11 cellular contexts compared by ENCODE assay signal in genomic region chr18:23337599-23338444, GRCh38.
DNase-seq lines count a peak whose midpoint lies in the region; ATAC-seq, FAIRE-seq and TF ChIP-seq lines count a peak whose summit lies in the region.
"Had no signal": no experiment of that assay in that cellular context is flagged by ENCODE, and none has a peak within 500 bp of the region (broad histone marks: within the 10 kb centered on the region; RNA-seq: fewer than 3 reads in every experiment).

No MANE protein-coding gene starts in this region.

- no peaks in the 10 kb centered on the region for H3K9me3 Mint-ChIP-seq in natural killer cell treated with Interleukin-12 subunit alpha and Interleukin-12 subunit beta and Interleukin-15 and Interleukin-18, amount 100 ng/mL, for 72 hours
- H3K9me3 Mint-ChIP-seq: central memory CD8-positive, alpha-beta T cell had no signal

- in situ Hi-C loops in HepG2 (cut with HindIII; ENCODE audit: extremely low pct_ligation_motif_present, low pct_unique_long_range_greater_than_20kb), result no loop called here

- ATAC-seq in HepG2 (no peak; the same call in 2 of the 3 replicates), right lobe of liver (no peak), HG03432 (IDR thresholded peaks at IDR 0.05; ENCODE audit: unreplicated experiment) (no peak), right cardiac atrium (no peak)
- ATAC-seq in natural killer cell treated with Interleukin-12 subunit alpha and Interleukin-12 subunit beta and Interleukin-15 and Interleukin-18, amount 100 ng/mL, for 72 hours, result no peak
- ATAC-seq: heart left ventricle had no signal

- FAIRE-seq in HepG2 (lab: Jason Lieb, UNC), result no peak

- 94% methylated on average over 3 of the region's 3 CpGs for WGBS in HepG2 (ENCODE audit: low lambda C conversion rate)
- 85% methylated on average over 3 of the region's 3 CpGs for WGBS in right lobe of liver (ENCODE audit: insufficient coverage, low coverage, low lambda C conversion rate, missing lambda C conversion rate)
- WGBS in right cardiac atrium, result 87% methylated on average over 3 of the region's 3 CpGs

- H3K4me3 ChIP-seq in HepG2 (replicated peaks in 1 of 3; ENCODE audit: insufficient read depth in 1 of 3, low read depth in 2 of 3, low read length in 3 of 3) (no peak overlapping the region), right lobe of liver (no peak overlapping the region), epithelial cell of esophagus (ENCODE audit: low read length) (no peak overlapping the region), right cardiac atrium (ENCODE audit: low read length) (no peak overlapping the region)
- H3K4me3 ChIP-seq: heart left ventricle had no signal

- DNase-seq in HepG2 (ENCODE audit: low spot score) (peak; percentile 29), right lobe of liver (no peak), NCI-H446 treated with DMSO at 0.1 percent for 48 hours (lab: John Stamatoyannopoulos, UW) (peak; percentile 35), epithelial cell of esophagus (ENCODE audit: low read depth) (peak; percentile 7), right cardiac atrium (no peak), RWPE1 (ENCODE audit: low spot score) (no peak)
- no peak for DNase-seq in natural killer cell treated with Interleukin-12 subunit alpha and Interleukin-12 subunit beta and Interleukin-15 and Interleukin-18, amount 100 ng/mL, for 72 hours (ENCODE audit: low spot score)
- DNase-seq: heart left ventricle had no signal

- no peak overlapping the region for H3K4me2 ChIP-seq in HepG2 (ENCODE audit: low read depth, low read length)

- TF ChIP-seq EP300 in HepG2 (IDR thresholded peaks at IDR 0.05; ENCODE audit: low read depth in 2 of 2, low read length in 2 of 2) (no peak), HepG2 (CRISPR knock-in tag; IDR thresholded peaks at IDR 0.05; ENCODE audit: borderline replicate concordance) (no peak)

- H3K9me3 ChIP-seq in HepG2 (ENCODE audit: low read length) (no peaks in the 10 kb centered on the region), right lobe of liver (no peaks in the 10 kb centered on the region), right cardiac atrium (ENCODE audit: control insufficient read depth, low read length) (no peaks in the 10 kb centered on the region)
- H3K9me3 ChIP-seq: heart left ventricle had no signal

- H3K27me3 ChIP-seq in HepG2 (ENCODE audit: control insufficient read depth in 1 of 2, insufficient read depth in 2 of 2, low read length in 2 of 2), result no peaks in the 10 kb centered on the region; a peak in 1 of 5 replicates
- no peaks in the 10 kb centered on the region for H3K27me3 ChIP-seq in right lobe of liver
- no peaks in the 10 kb centered on the region for H3K27me3 ChIP-seq in right cardiac atrium (ENCODE audit: control insufficient read depth, insufficient read depth)
- H3K27me3 ChIP-seq: heart left ventricle had no signal

- no peak for TF ChIP-seq POLR2A in HepG2 (IDR thresholded peaks at IDR 0.05; ENCODE audit: insufficient read depth in 1 of 2, low read depth in 2 of 2, low read length in 2 of 2)
- no peak for TF ChIP-seq POLR2A in right lobe of liver (IDR thresholded peaks at IDR 0.05)

- no peaks in the 10 kb centered on the region for H3K4me1 ChIP-seq in HepG2 (ENCODE audit: insufficient read depth, low read length)
- H3K4me1 ChIP-seq in right lobe of liver, result no peaks in the 10 kb centered on the region
- H3K4me1 ChIP-seq in right cardiac atrium (ENCODE audit: control insufficient read depth, insufficient read depth, low read length), result peaks cover 3% of the 10 kb centered on the region

- no peaks in the 10 kb centered on the region for H3K36me3 Mint-ChIP-seq in natural killer cell treated with Interleukin-12 subunit alpha and Interleukin-12 subunit beta and Interleukin-15 and Interleukin-18, amount 100 ng/mL, for 72 hours

- H3K27ac ChIP-seq in HepG2 (ENCODE audit: extremely low read length, insufficient read depth, low read length), result no peak overlapping the region
- no peak overlapping the region for H3K27ac ChIP-seq in right lobe of liver
- H3K27ac ChIP-seq in right cardiac atrium (ENCODE audit: low read length), result no peak overlapping the region
- H3K27ac ChIP-seq in RWPE1, result no peak overlapping the region
- H3K27ac ChIP-seq: C4-2B, heart left ventricle had no signal

- no peaks in the 10 kb centered on the region for H3K79me2 ChIP-seq in HepG2 (ENCODE audit: insufficient read depth, low read length)

- no peak overlapping the region for H2AFZ ChIP-seq in HepG2 (ENCODE audit: low read length)

- intact Hi-C loops in HepG2 (cut with micrococcal nuclease; ENCODE audit: unreplicated experiment), result no loop called here
- intact Hi-C loops in right lobe of liver (cut with DNase I), result no loop called here
- intact Hi-C loops in right cardiac atrium (cut with DNase I), result no loop called here

- H3K9ac ChIP-seq in HepG2 (ENCODE audit: insufficient read depth, low read depth, low read length), result no peak overlapping the region

- TF ChIP-seq CTCF in HepG2 (CRISPR knock-in tag; IDR thresholded peaks at IDR 0.05) (peak; percentile 13; the same call in 1 of the 2 replicates), right lobe of liver (IDR thresholded peaks at IDR 0.05) (no peak), epithelial cell of esophagus (IDR thresholded peaks at IDR 0.05; ENCODE audit: insufficient read depth, low read depth, low read length, missing control alignments) (no peak), RWPE1 (conservative IDR thresholded peaks at IDR 0.05; ENCODE audit: low read depth) (no peak)

- H3K27me3 Mint-ChIP-seq in natural killer cell treated with Interleukin-12 subunit alpha and Interleukin-12 subunit beta and Interleukin-15 and Interleukin-18, amount 100 ng/mL, for 72 hours, result no peaks in the 10 kb centered on the region
- H3K27me3 Mint-ChIP-seq: central memory CD8-positive, alpha-beta T cell had no signal

- H3K4me3 Mint-ChIP-seq in natural killer cell treated with Interleukin-12 subunit alpha and Interleukin-12 subunit beta and Interleukin-15 and Interleukin-18, amount 100 ng/mL, for 72 hours, result no peak overlapping the region
- H3K4me3 Mint-ChIP-seq: central memory CD8-positive, alpha-beta T cell had no signal

- no peak overlapping the region for H3K27ac Mint-ChIP-seq in natural killer cell treated with Interleukin-12 subunit alpha and Interleukin-12 subunit beta and Interleukin-15 and Interleukin-18, amount 100 ng/mL, for 72 hours

- TF ChIP-seq RAD21 in HepG2 (CRISPR knock-in tag; IDR thresholded peaks at IDR 0.05), result no peak

- H3K36me3 ChIP-seq in HepG2 (replicated peaks in 1 of 2; ENCODE audit: control insufficient read depth in 1 of 2, insufficient read depth in 2 of 2, low read length in 2 of 2) (no peaks in the 10 kb centered on the region), right lobe of liver (no peaks in the 10 kb centered on the region)
- H3K36me3 ChIP-seq: heart left ventricle had no signal

- H3K4me1 Mint-ChIP-seq in natural killer cell treated with Interleukin-12 subunit alpha and Interleukin-12 subunit beta and Interleukin-15 and Interleukin-18, amount 100 ng/mL, for 72 hours (ENCODE audit: low read depth in 2 of 2), result no peaks in the 10 kb centered on the region
- H3K4me1 Mint-ChIP-seq: central memory CD8-positive, alpha-beta T cell had no signal

- POLR2A ChIA-PET in HepG2 (lab: Yijun Ruan, JAX) (no interaction called here), RWPE1 (lab: Yijun Ruan, JAX; ENCODE audit: low non-redundant PET) (no interaction called here)

- CTCF ChIA-PET in HepG2 (lab: Yijun Ruan, JAX; ENCODE audit: low intra/inter-chr PET ratio, low total read pairs) (no interaction called here), RWPE1 (lab: Yijun Ruan, JAX) (no interaction called here)

- no peaks in the 10 kb centered on the region for H4K20me1 ChIP-seq in HepG2 (ENCODE audit: insufficient read depth, low read length)

- no TSS peak for BruUV-seq in HepG2 (replicated peaks; lab: Mats Ljungman, UMichigan)

TF ChIP-seq in HepG2, 621 proteins besides CTCF, POLR2A, EP300 and RAD21:
- TF ChIP-seq ZNF670 (CRISPR knock-in tag; IDR thresholded peaks at IDR 0.05; ENCODE audit: borderline replicate concordance), result no peak
- TF ChIP-seq CSRNP1 (CRISPR knock-in tag; IDR thresholded peaks at IDR 0.05), result no peak
- no peak for TF ChIP-seq ZNF430 (CRISPR knock-in tag; IDR thresholded peaks at IDR 0.05)
- no peak for TF ChIP-seq ARID3A (IDR thresholded peaks at IDR 0.05; ENCODE audit: low read depth, low read length)
- no peak for TF ChIP-seq HMG20B (CRISPR knock-in tag; conservative IDR thresholded peaks at IDR 0.05)
TF ChIP-seq in HepG2: peak in this region for 0.

Comparison
In these comparisons a context has a peak if more than half of its experiments do, and no peak if none do; other contexts are left out.
1. DNase-seq: peak in HepG2 (single experiment), NCI-H446 treated with DMSO at 0.1 percent for 48 hours (single experiment) and epithelial cell of esophagus (single experiment); none in right lobe of liver (0 of 3), natural killer cell treated with Interleukin-12 subunit alpha and Interleukin-12 subunit beta and Interleukin-15 and Interleukin-18, amount 100 ng/mL, for 72 hours (single experiment), right cardiac atrium (0 of 3) and RWPE1 (single experiment).